In genomic region chr4:21454831-21455230, GRCh38 we compare ENCODE assay signal across 9 cellular contexts.
"Had no signal": no experiment of that assay in that cellular context is flagged by ENCODE, and none has a peak within 500 bp of the region (broad histone marks: within the 10 kb centered on the region; RNA-seq: fewer than 3 reads in every experiment).

No MANE protein-coding gene starts in this region.

- H3K9me3 Mint-ChIP-seq: GM23338, H9 had no signal

- ATAC-seq: GM23338, HepG2 had no signal

- H3K27me3 Mint-ChIP-seq: IgD-negative memory B cell had no signal

- H3K4me3 Mint-ChIP-seq: GM23338, H9, IgD-negative memory B cell had no signal

- DNase-seq: H9, HCEC 1CT, KBM-7 had no signal

- H3K4me2 ChIP-seq: GM23338 had no signal

- H3K4me3 ChIP-seq: GM23338 had no signal

- H2AFZ ChIP-seq: GM23338 had no signal

- H3K36me3 Mint-ChIP-seq: IgD-negative memory B cell had no signal

- H3K27ac ChIP-seq: HL-60 had no signal

- H3K4me1 Mint-ChIP-seq: GM23338, H9, IgD-negative memory B cell had no signal

- FAIRE-seq: H1, H54, HepG2 had no signal

- H3K27ac Mint-ChIP-seq: GM23338, H9, IgD-negative memory B cell had no signal
